16 cellular contexts compared by ENCODE assay signal in genomic region chr16:3876695-3877094, GRCh38. TPM values are rescaled to one million over a fixed set of nuclear protein-coding genes. Genes with fewer than 3 reads are reported as not detected.
DNase-seq lines count a peak whose midpoint lies in the region; ATAC-seq and TF ChIP-seq lines count a peak whose summit lies in the region.
"Had no signal": no experiment of that assay in that cellular context is flagged by ENCODE, and none has a peak within 500 bp of the region (broad histone marks: within the 10 kb centered on the region; RNA-seq: fewer than 3 reads in every experiment).

No MANE protein-coding gene starts in this region.

- TF ChIP-seq CTCF in endodermal cell (conservative IDR thresholded peaks at IDR 0.05) (no peak), osteoblast (IDR thresholded peaks at IDR 0.05; ENCODE audit: extremely low read depth, low read depth, low read length) (no peak)

- H3K4me2 ChIP-seq in BLaER1 treated with 17β-estradiol and CSF1 and Interleukin-3, amounts not matched to agents 10 nM and 100 nM: peak overlapping the region; percentile 84 to 94 (median 89)
- peak overlapping the region; percentile 84 for H3K4me2 ChIP-seq in Karpas-422 (ENCODE audit: low read depth, low read length, poor library complexity, severe bottlenecking)
- H3K4me2 ChIP-seq in osteoblast (ENCODE audit: insufficient read depth, low read length): peak overlapping the region; percentile 96
- H3K4me2 ChIP-seq: KMS-11 had no signal

- peaks cover 25% of the 10 kb centered on the region for H3K36me3 Mint-ChIP-seq in endodermal cell (ENCODE audit: low read depth)

- no peak overlapping the region for H3K27ac ChIP-seq in BLaER1 treated with 17β-estradiol and CSF1 and Interleukin-3, amounts not matched to agents 10 nM and 100 nM
- H3K27ac ChIP-seq in Karpas-422 (ENCODE audit: low read length) (no peak overlapping the region), endodermal cell (ENCODE audit: low read depth, low read length) (no peak overlapping the region), osteoblast (ENCODE audit: low read depth, low read length) (no peak overlapping the region)
- H3K27ac ChIP-seq: KMS-11 had no signal

- DNase-seq in Karpas-422 (no peak), endodermal cell (no peak), osteoblast (ENCODE audit: insufficient read length, low spot score, missing footprints) (no peak), OCI-M2 (lab: John Stamatoyannopoulos, UW; ENCODE audit: unreplicated experiment) (no peak), kidney glomerular epithelial cell (lab: John Stamatoyannopoulos, UW) (no peak), SK-N-DZ (ENCODE audit: low spot score) (no peak)
- DNase-seq: activated CD4-positive, CD25-positive, alpha-beta regulatory T cell treated with anti-CD3 and anti-CD28 coated beads, Interleukin-2, amount 50 U/mL, for 72 hours; activated gamma-delta T cell treated with Interleukin-2 at 50 U/mL for 16 hours; DMS53; effector CD8-positive, alpha-beta T cell; NCI-H2171; RPMI8226; stomach had no signal

- H3K79me2 ChIP-seq in Karpas-422 (ENCODE audit: low read length): peaks cover 81% of the 10 kb centered on the region
- peaks cover 82% of the 10 kb centered on the region for H3K79me2 ChIP-seq in osteoblast (ENCODE audit: insufficient read depth, low read length)

- H3K4me3 ChIP-seq in BLaER1 treated with 17β-estradiol and CSF1 and Interleukin-3, amounts not matched to agents 10 nM and 100 nM: peak overlapping the region in 7 of 10 experiments; percentile 75 to 94 (median 83); a peak in 9 of 20 replicates
- H3K4me3 ChIP-seq in Karpas-422 (ENCODE audit: low read length) (no peak overlapping the region), endodermal cell (ENCODE audit: low read length) (no peak overlapping the region), osteoblast (ENCODE audit: insufficient read depth, low read length) (no peak overlapping the region)

- no peak overlapping the region for H3K27ac Mint-ChIP-seq in endodermal cell

- H3K4me3 Mint-ChIP-seq in endodermal cell: peak overlapping the region; percentile 30

- H3K9me3 Mint-ChIP-seq in endodermal cell: no peaks in the 10 kb centered on the region

- 93% methylated on average over 5 to 6 of the region's 6 CpGs for WGBS in endodermal cell (ENCODE audit: insufficient coverage in 1 of 2, insufficient read length in 1 of 2), 2 experiments

- H3K9me3 ChIP-seq in BLaER1 treated with 17β-estradiol and CSF1 and Interleukin-3, amounts not matched to agents 10 nM and 100 nM (replicated peaks in 1 of 11): no peaks in the 10 kb centered on the region
- H3K9me3 ChIP-seq in Karpas-422 (ENCODE audit: low read length) (no peaks in the 10 kb centered on the region), endodermal cell (ENCODE audit: control insufficient read depth, low read length) (no peaks in the 10 kb centered on the region), osteoblast (ENCODE audit: low read depth, low read length) (no peaks in the 10 kb centered on the region)
- H3K9me3 ChIP-seq: stomach had no signal

- peaks cover 71 to 77% (median 75%) of the 10 kb centered on the region in 10 experiments for H3K4me1 ChIP-seq in BLaER1 treated with 17β-estradiol and CSF1 and Interleukin-3, amounts not matched to agents 10 nM and 100 nM
- peaks cover 64% of the 10 kb centered on the region for H3K4me1 ChIP-seq in Karpas-422 (ENCODE audit: low read length)
- peaks cover 8% of the 10 kb centered on the region for H3K4me1 ChIP-seq in endodermal cell (ENCODE audit: control insufficient read depth, insufficient read depth, low read length)
- H3K4me1 ChIP-seq in osteoblast (ENCODE audit: insufficient read depth, low read length): peaks cover 37% of the 10 kb centered on the region

- H2AFZ ChIP-seq in Karpas-422 (ENCODE audit: low read length): no peak overlapping the region
- no peak overlapping the region for H2AFZ ChIP-seq in osteoblast (ENCODE audit: low read length)

- H3K4me1 Mint-ChIP-seq in endodermal cell: peaks cover 62% of the 10 kb centered on the region

- no peaks in the 10 kb centered on the region for H3K9me2 ChIP-seq in Karpas-422 (replicated peaks; ENCODE audit: insufficient read depth, low read length)

- no peaks in the 10 kb centered on the region for H3K27me3 Mint-ChIP-seq in endodermal cell (ENCODE audit: insufficient read depth)

- ATAC-seq in GM19455 (IDR thresholded peaks at IDR 0.05; ENCODE audit: unreplicated experiment): no peak

- H4K20me1 ChIP-seq in BLaER1 treated with 17β-estradiol and CSF1 and Interleukin-3, amounts not matched to agents 10 nM and 100 nM: peaks cover 81 to 82% (median 82%) of the 10 kb centered on the region in 11 experiments
- peaks cover 68% of the 10 kb centered on the region; the same call in 1 of the 2 replicates for H4K20me1 ChIP-seq in Karpas-422 (ENCODE audit: insufficient read depth, low read depth, low read length)
- H4K20me1 ChIP-seq in osteoblast (ENCODE audit: insufficient read depth, low read length): peaks cover 79% of the 10 kb centered on the region

- peak overlapping the region in 8 of 11 experiments; percentile 15 to 98 (median 33); a peak in 10 of 22 replicates for H3K9ac ChIP-seq in BLaER1 treated with 17β-estradiol and CSF1 and Interleukin-3, amounts not matched to agents 10 nM and 100 nM
- no peak overlapping the region for H3K9ac ChIP-seq in Karpas-422 (ENCODE audit: low read length)
- H3K9ac ChIP-seq in endodermal cell (ENCODE audit: extremely low read depth, low read length, poor library complexity, severe bottlenecking): no peak overlapping the region
- H3K9ac ChIP-seq: KMS-11 had no signal

- H3K27me3 ChIP-seq in BLaER1 treated with 17β-estradiol and CSF1 and Interleukin-3, amounts not matched to agents 10 nM and 100 nM: no peaks in the 10 kb centered on the region
- H3K27me3 ChIP-seq in Karpas-422 (ENCODE audit: low read length) (no peaks in the 10 kb centered on the region), endodermal cell (ENCODE audit: control insufficient read depth, insufficient read depth, low read length, poor library complexity, severe bottlenecking) (no peaks in the 10 kb centered on the region), osteoblast (ENCODE audit: insufficient read depth, low read length) (no peaks in the 10 kb centered on the region)
- H3K27me3 ChIP-seq: stomach had no signal

- peaks cover 4 to 49% (median 16%) of the 10 kb centered on the region in 11 experiments; a peak in 14 of 22 replicates for H3K36me3 ChIP-seq in BLaER1 treated with 17β-estradiol and CSF1 and Interleukin-3, amounts not matched to agents 10 nM and 100 nM
- H3K36me3 ChIP-seq in Karpas-422 (ENCODE audit: insufficient read depth, low read length) (peaks cover 9% of the 10 kb centered on the region; the same call in 1 of the 2 replicates), endodermal cell (ENCODE audit: control insufficient read depth, insufficient read depth, low read length) (peaks cover 6% of the 10 kb centered on the region), osteoblast (ENCODE audit: insufficient read depth, low read length) (peaks cover 4% of the 10 kb centered on the region)
- H3K36me3 ChIP-seq: stomach had no signal

RNA-seq across cellular contexts. Expression of gene CREBBP, which starts 3.8 kb away (rescaled TPM):
- 26.4 and 32.9 TPM in 2 replicates for total RNA-seq in Karpas-422 (2014; rRNA removed; shearing (Covaris generic); ENCODE audit: low replicate concordance)
- 100 to 1,000 TPM in 1 of 2 donors, 10 to 100 TPM in 1; 71.1 to 103 TPM for total RNA-seq in endodermal cell
- polyA plus RNA-seq in endodermal cell (2013, experiment 1 of 2): 40.4 TPM
- polyA plus RNA-seq in endodermal cell (2013, experiment 2 of 2): 41.5 TPM
- 28.2 and 30.9 TPM in 2 replicates for total RNA-seq in osteoblast
- 5.2 and 8.9 TPM in 2 replicates for polyA plus RNA-seq in SK-N-DZ (2014; cell fraction: cytosol; rRNA removed)
- 2.8 and 6.5 TPM in 2 replicates for polyA plus RNA-seq in SK-N-DZ (2014; cell fraction: nucleus; rRNA removed)

Comparison
In these comparisons a context has a peak if more than half of its experiments do, and no peak if none do; other contexts are left out.
1. H3K4me3 ChIP-seq: peak in BLaER1 treated with 17β-estradiol and CSF1 and Interleukin-3, amounts not matched to agents 10 nM and 100 nM (7 of 10); none in Karpas-422 (single experiment), endodermal cell (single experiment) and osteoblast (single experiment).
2. H3K9ac ChIP-seq: peak in BLaER1 treated with 17β-estradiol and CSF1 and Interleukin-3, amounts not matched to agents 10 nM and 100 nM (8 of 11); none in Karpas-422 (single experiment) and endodermal cell (single experiment).
3. Peak in every context shown above with its lines, with median percentiles within 50 percentile points of each other: H3K4me2 ChIP-seq.